Comparison of ENCODE assay signal across 25 cellular contexts in the genomic region with DNA sequence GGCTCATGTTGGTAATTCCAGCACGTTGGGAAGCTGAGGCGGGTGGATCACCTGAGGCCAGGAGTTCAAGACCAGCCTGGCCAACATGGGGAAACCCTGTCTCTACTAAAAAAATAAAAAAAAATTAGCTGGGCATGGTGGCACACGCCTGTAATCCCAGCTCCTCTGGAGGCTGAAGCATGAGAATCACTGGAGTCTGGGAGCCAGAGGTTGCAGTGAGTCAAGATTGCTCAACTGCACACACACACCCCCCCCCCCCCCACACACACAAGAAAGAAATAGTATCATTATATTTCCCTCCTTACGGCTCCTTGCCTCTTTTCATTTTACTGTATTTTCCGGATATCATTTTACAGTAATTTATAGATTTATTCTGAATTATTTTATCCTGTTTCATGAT.
"Had no signal": no experiment of that assay in that cellular context is flagged by ENCODE, and none has a peak within 500 bp of the region (broad histone marks: within the 10 kb centered on the region; RNA-seq: fewer than 3 reads in every experiment).

No MANE protein-coding gene starts in this region.

- H3K36me3 ChIP-seq: adrenal gland, heart left ventricle, spleen, thoracic aorta, uterus had no signal

- H3K27ac ChIP-seq: adrenal gland, heart left ventricle, parathyroid adenoma, psoas muscle, spleen, thoracic aorta, uterus, VCaP had no signal

- DNase-seq: activated CD4-positive, alpha-beta T cell treated with anti-CD3 and anti-CD28 coated beads for 4 hours; activated CD4-positive, alpha-beta T cell treated with anti-CD3 and anti-CD28 coated beads, Interleukin-2, amount 50 U/mL, for 4 hours; activated effector memory CD4-positive, alpha-beta T cell treated with anti-CD3 and anti-CD28 coated beads, Interleukin-2, amount 50 U/mL, for 16 hours; activated naive CD4-positive, alpha-beta T cell treated with anti-CD3 and anti-CD28 coated beads for 36 hours; activated naive CD8-positive, alpha-beta T cell treated with anti-CD3 and anti-CD28 coated beads for 36 hours; adrenal gland; aorta; caudate nucleus; heart left ventricle; hypothalamus; immature natural killer cell; kidney; left colon; naive B cell; nucleus accumbens; psoas muscle; spleen; stimulated activated CD4-positive, alpha-beta T cell treated with anti-CD3 and anti-CD28 coated beads, Interleukin-2, amount 100 ng/mL, for 48 hours; stimulated activated naive CD8-positive, alpha-beta T cell treated with anti-CD3 and anti-CD28 coated beads, Interleukin-15, Interleukin-2, amounts not matched to agents 100 U/mL and 50 U/mL, for 24 hours; T-helper 9 cell; trophoblast cell; uterus had no signal

- H3K27me3 ChIP-seq: adrenal gland, heart left ventricle, spleen, uterus had no signal

- ATAC-seq: heart left ventricle; left colon; psoas muscle; stimulated activated naive CD8-positive, alpha-beta T cell treated with anti-CD3 and anti-CD28 coated beads, Interleukin-15, Interleukin-2, amounts not matched to agents 100 U/mL and 50 U/mL, for 24 hours had no signal

- H3K4me3 ChIP-seq: adrenal gland, heart left ventricle, psoas muscle, spleen, thoracic aorta, uterus had no signal
